27 cellular contexts compared by ENCODE assay signal in genomic region chr1:55418208-55418607, GRCh38.
"Had no signal": no experiment of that assay in that cellular context is flagged by ENCODE, and none has a peak within 500 bp of the region (broad histone marks: within the 10 kb centered on the region; RNA-seq: fewer than 3 reads in every experiment).

No MANE protein-coding gene starts in this region.

- H3K4me1 ChIP-seq: heart right ventricle, pancreas, prostate gland, stomach, testis, transverse colon, uterus had no signal

- H3K36me3 ChIP-seq: heart right ventricle, pancreas, prostate gland, stomach, thyroid gland, transverse colon, uterus had no signal

- DNase-seq: heart right ventricle; hippocampal formation; kidney glomerular epithelial cell; left cardiac atrium; midbrain; mucosa of descending colon; naive thymus-derived CD4-positive, alpha-beta T cell; nucleus accumbens; pancreas; posterior cingulate gyrus; retina; right cardiac atrium; stimulated activated CD4-positive, alpha-beta T cell treated with anti-CD3 and anti-CD28 coated beads, Interleukin-12 subunit alpha, Interleukin-12 subunit beta, amount 100 ng/mL, for 4 hours; stimulated activated CD4-positive, alpha-beta T cell treated with anti-CD3 and anti-CD28 coated beads, Interleukin-15, amount 100 ng/mL, for 24 hours; stimulated activated CD4-positive, alpha-beta T cell treated with anti-CD3 and anti-CD28 coated beads, Interleukin-2, amount 100 ng/mL, for 24 hours; stimulated activated CD4-positive, alpha-beta T cell treated with anti-CD3 and anti-CD28 coated beads, Interleukin-4, amount 100 ng/mL, for 1 hour; stimulated activated naive B cell treated with anti-CD40 and anti-IgM and Interleukin-4, amounts not matched to agents 10 μg/mL and 1 μg/mL and 100 μg/mL, for 72 hours; stimulated activated naive CD8-positive, alpha-beta T cell treated with anti-CD3 and anti-CD28 coated beads, Interleukin-15, Interleukin-2, amounts not matched to agents 100 U/mL and 50 U/mL, for 24 hours; stomach; testis; transverse colon; uterus had no signal

- H3K27me3 ChIP-seq: heart right ventricle, pancreas, stomach, testis, thyroid gland, transverse colon, uterus had no signal

- ATAC-seq: heart right ventricle; left cardiac atrium; left lobe of liver; mucosa of descending colon; naive thymus-derived CD4-positive, alpha-beta T cell; pancreas; right cardiac atrium; sciatic nerve; stimulated activated naive B cell treated with anti-CD40 and anti-IgM and Interleukin-4, amounts not matched to agents 10 μg/mL and 1 μg/mL and 100 μg/mL, for 72 hours; stimulated activated naive CD8-positive, alpha-beta T cell treated with anti-CD3 and anti-CD28 coated beads, Interleukin-15, Interleukin-2, amounts not matched to agents 100 U/mL and 50 U/mL, for 24 hours had no signal

- H3K9me3 ChIP-seq: mucosa of descending colon, pancreas, prostate gland, testis, thyroid gland, transverse colon, uterus had no signal

- H3K4me3 ChIP-seq: heart right ventricle, mucosa of descending colon, pancreas, prostate gland, skin epidermis, stomach, testis, thyroid gland, transverse colon, uterus had no signal

- H3K27ac ChIP-seq: heart right ventricle, pancreas, prostate gland, stomach, testis, transverse colon, uterus had no signal
